ENCODE assay signal across 23 cellular contexts in genomic region chr9:87269777-87270176, GRCh38.
DNase-seq lines count a peak whose midpoint lies in the region; ATAC-seq and TF ChIP-seq lines count a peak whose summit lies in the region.
"Had no signal": no experiment of that assay in that cellular context is flagged by ENCODE, and none has a peak within 500 bp of the region (broad histone marks: within the 10 kb centered on the region; RNA-seq: fewer than 3 reads in every experiment).

No MANE protein-coding gene starts in this region.

- H3K9me3 ChIP-seq in left ventricle myocardium inferior (replicated peaks) (no peaks in the 10 kb centered on the region), mammary epithelial cell (replicated peaks; ENCODE audit: insufficient read depth, low read length) (no peaks in the 10 kb centered on the region), neuronal stem cell (replicated peaks in 1 of 2; ENCODE audit: control insufficient read depth in 2 of 2, insufficient read depth in 1 of 2, low read depth in 1 of 2, low read length in 2 of 2) (no peaks in the 10 kb centered on the region), uterus (no peaks in the 10 kb centered on the region)
- H3K9me3 ChIP-seq: Peyer's patch, right lobe of liver, testis had no signal

- H3K79me1 ChIP-seq in neuronal stem cell (ENCODE audit: low read depth, low read length) = no peaks in the 10 kb centered on the region

- no peaks in the 10 kb centered on the region for H3K79me2 ChIP-seq in mammary epithelial cell (ENCODE audit: insufficient read depth, low read length)

- H3K4me3 ChIP-seq in left ventricle myocardium inferior = no peak overlapping the region
- H3K4me3 ChIP-seq in mammary epithelial cell (replicated peaks in 1 of 3; ENCODE audit: insufficient read depth in 1 of 3, low read depth in 2 of 3, low read length in 3 of 3) = no peak overlapping the region
- no peak overlapping the region for H3K4me3 ChIP-seq in neuronal stem cell (ENCODE audit: low read length in 2 of 2)
- no peak overlapping the region for H3K4me3 ChIP-seq in uterus
- H3K4me3 ChIP-seq: K562, MG63, Peyer's patch, right lobe of liver, testis had no signal

- H4K8ac ChIP-seq in neuronal stem cell (ENCODE audit: low read depth, low read length) = no peak overlapping the region

- no peak overlapping the region for H3K18ac ChIP-seq in neuronal stem cell (ENCODE audit: low read length)

- CTCF ChIA-PET in mammary epithelial cell (lab: Charles Lee; ENCODE audit: low non-redundant PET) = no interaction called here

- H3K4me1 ChIP-seq in left ventricle myocardium inferior = peaks cover 20% of the 10 kb centered on the region
- peaks cover 18% of the 10 kb centered on the region for H3K4me1 ChIP-seq in mammary epithelial cell (ENCODE audit: insufficient read depth, low read length)
- H3K4me1 ChIP-seq in neuronal stem cell (ENCODE audit: control insufficient read depth in 2 of 2, insufficient read depth in 1 of 2, low read depth in 1 of 2, low read length in 2 of 2) = peaks cover 0 to 13% of the 10 kb centered on the region in 2 donors
- no peaks in the 10 kb centered on the region for H3K4me1 ChIP-seq in uterus
- H3K4me1 ChIP-seq: right lobe of liver had no signal

- H3K36me3 ChIP-seq in left ventricle myocardium inferior (no peaks in the 10 kb centered on the region), mammary epithelial cell (ENCODE audit: insufficient read depth, low read length) (no peaks in the 10 kb centered on the region), neuronal stem cell (replicated peaks in 1 of 2; ENCODE audit: control insufficient read depth in 2 of 2, insufficient read depth in 2 of 2, low read length in 2 of 2) (no peaks in the 10 kb centered on the region), uterus (no peaks in the 10 kb centered on the region)
- H3K36me3 ChIP-seq: MG63, Peyer's patch, right lobe of liver had no signal

- no peaks in the 10 kb centered on the region for H4K20me1 ChIP-seq in mammary epithelial cell (ENCODE audit: insufficient read depth, low read length)

- 79% methylated on average over 3 of the region's 3 CpGs for WGBS in mammary epithelial cell (ENCODE audit: low coverage, missing lambda C conversion rate)
- WGBS in neuronal stem cell (ENCODE audit: extremely low coverage in 2 of 2, insufficient read length in 2 of 2, insufficient replicate concordance in 1 of 2), 2 donors = no CpG with 5 or more reads among the region's 3 CpGs

- H4K91ac ChIP-seq in neuronal stem cell (ENCODE audit: low read depth, low read length, poor library complexity) = no peak overlapping the region

- H3K14ac ChIP-seq in neuronal stem cell (ENCODE audit: low read length) = no peak overlapping the region

- no TSS peak for BruUV-seq in mammary epithelial cell (replicated peaks; lab: Mats Ljungman, UMichigan)

- no peak overlapping the region for H2AK5ac ChIP-seq in neuronal stem cell (ENCODE audit: low read depth, low read length)

- H2BK120ac ChIP-seq in neuronal stem cell (ENCODE audit: low read depth, low read length) = no peak overlapping the region

- H3K4me2 ChIP-seq in mammary epithelial cell (ENCODE audit: insufficient read depth, low read depth, low read length) (no peak overlapping the region), neuronal stem cell (ENCODE audit: insufficient read depth, low read length, poor library complexity, severe bottlenecking) (no peak overlapping the region)

- H3K4ac ChIP-seq in neuronal stem cell (ENCODE audit: low read length) = no peak overlapping the region

- H3K27ac ChIP-seq in left ventricle myocardium inferior (replicated peaks) (peak overlapping the region; percentile 64), mammary epithelial cell (ENCODE audit: insufficient read depth, low read depth, low read length) (no peak overlapping the region), neuronal stem cell (replicated peaks; ENCODE audit: low read length) (no peak overlapping the region), uterus (peak overlapping the region; percentile 25 to 44)
- H3K27ac ChIP-seq: Peyer's patch had no signal

- no peak overlapping the region for H2BK15ac ChIP-seq in neuronal stem cell (ENCODE audit: low read length)

- H2BK12ac ChIP-seq in neuronal stem cell (ENCODE audit: low read length) = no peak overlapping the region

- dilution Hi-C loops in mammary epithelial cell (cut with HindIII; ENCODE audit: low sequenced_read_pairs) = no loop called here

- H3K9ac ChIP-seq in mammary epithelial cell (ENCODE audit: insufficient read depth, low read length) (no peak overlapping the region), neuronal stem cell (ENCODE audit: low read depth, low read length, poor library complexity) (no peak overlapping the region)

- H2AFZ ChIP-seq in mammary epithelial cell (ENCODE audit: low read depth, low read length) (peak overlapping the region; percentile 73), neuronal stem cell (ENCODE audit: low read length) (peak overlapping the region; percentile 42)

- H3K27me3 ChIP-seq in left ventricle myocardium inferior (ENCODE audit: low read depth) (no peaks in the 10 kb centered on the region), mammary epithelial cell (ENCODE audit: insufficient read depth, low read length) (no peaks in the 10 kb centered on the region), neuronal stem cell (ENCODE audit: control insufficient read depth in 3 of 3, insufficient read depth in 3 of 3, low read depth in 1 of 3, low read length in 3 of 3) (no peaks in the 10 kb centered on the region), uterus (no peaks in the 10 kb centered on the region)
- H3K27me3 ChIP-seq: MG63, Peyer's patch, right lobe of liver, testis had no signal

- TF ChIP-seq CTCF in left ventricle myocardium inferior (IDR thresholded peaks at IDR 0.05; ENCODE audit: borderline replicate concordance) (no peak), mammary epithelial cell (conservative IDR thresholded peaks at IDR 0.05 in 1 of 2, IDR thresholded peaks at IDR 0.05 in 1 of 2; ENCODE audit: extremely low read depth in 1 of 2, insufficient read depth in 1 of 2, low read depth in 1 of 2, low read length in 2 of 2) (no peak), uterus (IDR thresholded peaks at IDR 0.05) (no peak)

- no peak overlapping the region for H2BK5ac ChIP-seq in neuronal stem cell (ENCODE audit: low read length)

- intact Hi-C loops in left ventricle myocardium inferior (cut with micrococcal nuclease) (no loop called here), left cardiac atrium (cut with DNase I) (no loop called here), mammary epithelial cell (cut with micrococcal nuclease) (no loop called here), uterus (cut with DNase I; ENCODE audit: low total_unique reads) (no loop called here)

- TF ChIP-seq POLR2A in uterus (IDR thresholded peaks at IDR 0.05) = no peak

- no peak for ATAC-seq in left cardiac atrium
- no peak for ATAC-seq in left lobe of liver
- no peak for ATAC-seq in HG02642 (IDR thresholded peaks at IDR 0.05; ENCODE audit: poor library complexity, unreplicated experiment)
- ATAC-seq in GM21381 (IDR thresholded peaks at IDR 0.05; ENCODE audit: unreplicated experiment) = no peak
- ATAC-seq: activated CD8-positive, alpha-beta T cell treated with anti-CD3 and anti-CD28 coated beads for 36 hours; K562 had no signal

- no peak for DNase-seq in left ventricle myocardium inferior
- no peak for DNase-seq in left cardiac atrium
- DNase-seq in mammary epithelial cell = no peak
- DNase-seq in neuronal stem cell (ENCODE audit: low spot score) = no peak
- DNase-seq in uterus = no peak
- no peak for DNase-seq in left lobe of liver (ENCODE audit: low spot score)
- DNase-seq: activated CD4-positive, CD25-positive, alpha-beta regulatory T cell treated with anti-CD3 and anti-CD28 coated beads, Interleukin-2, amount 50 U/mL, for 72 hours; activated CD8-positive, alpha-beta T cell treated with anti-CD3 and anti-CD28 coated beads for 36 hours; AML-193; aorta; H9; islet precursor cell; NCI-H1105 treated with DMSO at 0.1 percent for 48 hours; NCI-H2029; Peyer's patch; right lobe of liver; SIG-M5; stimulated activated naive CD4-positive, alpha-beta T cell had no signal

- in situ Hi-C loops in mammary epithelial cell (cut with MboI; ENCODE audit: low sequenced_read_pairs in 2 of 2) = no loop called here

- H3K23ac ChIP-seq in neuronal stem cell (ENCODE audit: low read depth, low read length, poor library complexity) = no peak overlapping the region

Comparison
In these comparisons a context has a peak if more than half of its experiments do, and no peak if none do; other contexts are left out.
1. H3K27ac ChIP-seq: peak in left ventricle myocardium inferior (single experiment) and uterus (2 of 2); none in mammary epithelial cell (single experiment) and neuronal stem cell (single experiment).